Comparison of ENCODE assay signal across 15 cellular contexts in the genomic region with DNA sequence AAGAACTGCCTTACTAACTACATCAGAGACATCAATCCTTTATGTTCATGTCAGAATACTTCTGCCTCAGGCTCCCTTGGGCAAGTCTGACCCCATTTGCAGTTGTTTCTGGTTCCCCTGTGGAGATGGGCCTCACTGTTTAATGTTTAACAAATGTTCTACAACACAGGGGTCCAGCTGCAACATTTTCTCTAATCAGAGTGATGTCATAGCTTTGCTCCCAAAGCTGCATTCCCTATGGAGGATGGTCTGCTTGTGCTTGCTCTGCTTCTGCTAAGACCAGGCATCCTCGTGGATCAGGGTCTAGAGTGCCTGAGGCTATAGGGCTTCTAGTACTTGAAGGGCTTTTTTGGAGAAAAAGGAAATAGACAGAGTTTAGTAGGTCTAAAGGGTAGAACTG.
"Had no signal": no experiment of that assay in that cellular context is flagged by ENCODE, and none has a peak within 500 bp of the region (broad histone marks: within the 10 kb centered on the region; RNA-seq: fewer than 3 reads in every experiment).

No MANE protein-coding gene starts in this region.

- DNase-seq: activated CD4-positive, alpha-beta T cell treated with anti-CD3 and anti-CD28 coated beads for 1 hour; activated CD4-positive, alpha-beta T cell treated with anti-CD3 and anti-CD28 coated beads, Interleukin-2, amount 50 U/mL, for 48 hours; activated CD8-positive, alpha-beta memory T cell treated with anti-CD3 and anti-CD28 coated beads, Interleukin-2, amount 10 ng/mL, durations not matched to agents 7 days and 5 days; activated gamma-delta T cell treated with Interleukin-2 at 50 U/mL for 16 hours; activated naive CD8-positive, alpha-beta T cell treated with anti-CD3 and anti-CD28 coated beads, Interleukin-2, amount 10 ng/mL, durations not matched to agents 7 days and 5 days; activated T-cell treated with anti-CD3 and anti-CD28 coated beads, Interleukin-2, amount 50 U/mL, for 4 hours; anterior cingulate cortex; mammary epithelial cell; pancreas; stimulated activated CD4-positive, alpha-beta T cell treated with anti-CD3 and anti-CD28 coated beads, Interleukin-2, amount 100 ng/mL, for 24 hours; stimulated activated naive CD4-positive, alpha-beta T cell treated with Interleukin-2 at 50 U/mL for 16 hours; SW 1271; trophoblast cell had no signal

- H3K27ac ChIP-seq: gastroesophageal sphincter, pancreas had no signal

- H3K9me3 ChIP-seq: gastroesophageal sphincter, pancreas had no signal

- ATAC-seq: activated CD8-positive, alpha-beta memory T cell treated with anti-CD3 and anti-CD28 coated beads, Interleukin-2, amount 10 ng/mL, durations not matched to agents 7 days and 5 days; activated T-cell treated with anti-CD3 and anti-CD28 coated beads, Interleukin-2, amount 50 U/mL, for 4 hours; gastroesophageal sphincter; pancreas; sciatic nerve had no signal

- H3K4me1 ChIP-seq: gastroesophageal sphincter, pancreas had no signal

- H3K36me3 ChIP-seq: gastroesophageal sphincter, pancreas had no signal

- H3K4me3 ChIP-seq: gastroesophageal sphincter, pancreas had no signal

- H3K27me3 ChIP-seq: gastroesophageal sphincter, pancreas had no signal
